ENCODE assay signal across 2 cellular contexts in the genomic region with DNA sequence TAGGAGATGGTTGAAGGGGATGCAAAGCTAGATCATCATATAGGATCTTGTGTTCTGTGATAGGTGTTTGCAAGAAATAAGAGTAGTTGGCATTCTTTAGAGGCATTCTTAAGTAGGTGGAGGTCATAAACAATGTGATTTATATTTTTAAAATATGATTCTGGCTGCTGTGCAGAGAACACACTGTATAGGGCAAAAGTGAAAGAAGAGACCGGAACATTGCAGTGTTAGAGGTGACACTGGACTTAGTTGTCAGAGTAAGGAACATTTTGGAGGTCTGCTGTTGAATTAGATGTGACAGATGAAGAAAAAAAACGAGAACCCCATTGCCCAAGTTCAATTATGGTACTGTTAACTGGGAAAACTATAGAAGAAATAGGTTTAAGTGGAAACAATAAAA.
TF ChIP-seq lines count a peak whose summit lies in the region.

No MANE protein-coding gene starts in this region.

TF ChIP-seq in IMR-90, 13 proteins besides CTCF, POLR2A, EP300 and RAD21:
- TF ChIP-seq NFE2L2 (IDR thresholded peaks at IDR 0.05; ENCODE audit: low read depth, low read length) (no peak), USF2 (IDR thresholded peaks at IDR 0.05; ENCODE audit: low read depth, low read length) (no peak), FOS (IDR thresholded peaks at IDR 0.05; ENCODE audit: low read depth, low read length) (no peak), BHLHE40 (IDR thresholded peaks at IDR 0.05; ENCODE audit: low read depth, low read length) (no peak), CHD1 (IDR thresholded peaks at IDR 0.05; ENCODE audit: low read depth, low read length) (no peak), SMC3 (IDR thresholded peaks at IDR 0.05; ENCODE audit: low read depth, low read length) (no peak), MXI1 (IDR thresholded peaks at IDR 0.05; ENCODE audit: borderline replicate concordance, low read depth, low read length) (no peak), RCOR1 (IDR thresholded peaks at IDR 0.05; ENCODE audit: insufficient replicate concordance, low read length) (no peak), RFX5 (IDR thresholded peaks at IDR 0.05; ENCODE audit: low read depth, low read length) (no peak)
- TF ChIP-seq, protein P1, sequence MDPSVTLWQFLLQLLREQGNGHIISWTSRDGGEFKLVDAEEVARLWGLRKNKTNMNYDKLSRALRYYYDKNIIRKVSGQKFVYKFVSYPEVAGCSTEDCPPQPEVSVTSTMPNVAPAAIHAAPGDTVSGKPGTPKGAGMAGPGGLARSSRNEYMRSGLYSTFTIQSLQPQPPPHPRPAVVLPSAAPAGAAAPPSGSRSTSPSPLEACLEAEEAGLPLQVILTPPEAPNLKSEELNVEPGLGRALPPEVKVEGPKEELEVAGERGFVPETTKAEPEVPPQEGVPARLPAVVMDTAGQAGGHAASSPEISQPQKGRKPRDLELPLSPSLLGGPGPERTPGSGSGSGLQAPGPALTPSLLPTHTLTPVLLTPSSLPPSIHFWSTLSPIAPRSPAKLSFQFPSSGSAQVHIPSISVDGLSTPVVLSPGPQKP (IDR thresholded peaks at IDR 0.05; ENCODE audit: borderline replicate concordance, low read depth, low read length): no peak

TF ChIP-seq in HepG2, 621 proteins besides CTCF, POLR2A, EP300 and RAD21:
- TF ChIP-seq RNF219 (CRISPR knock-in tag; IDR thresholded peaks at IDR 0.05): no peak
- no peak for TF ChIP-seq KDM5B (CRISPR knock-in tag; IDR thresholded peaks at IDR 0.05; ENCODE audit: borderline replicate concordance)
- no peak for TF ChIP-seq ARID5B (CRISPR knock-in tag; IDR thresholded peaks at IDR 0.05)
- no peak for TF ChIP-seq JUND (CRISPR knock-in tag; IDR thresholded peaks at IDR 0.05)
- no peak for TF ChIP-seq DZIP1 (CRISPR knock-in tag; IDR thresholded peaks at IDR 0.05)
- no peak for TF ChIP-seq ELF4 (CRISPR knock-in tag; IDR thresholded peaks at IDR 0.05; ENCODE audit: borderline replicate concordance)
- no peak for TF ChIP-seq ZNF597 (CRISPR knock-in tag; IDR thresholded peaks at IDR 0.05)
- TF ChIP-seq MTA1 (CRISPR knock-in tag; IDR thresholded peaks at IDR 0.05; ENCODE audit: borderline replicate concordance): no peak
- TF ChIP-seq ZNF251 (CRISPR knock-in tag; IDR thresholded peaks at IDR 0.05): no peak
- no peak for TF ChIP-seq ZNF672 (CRISPR knock-in tag; IDR thresholded peaks at IDR 0.05)
- TF ChIP-seq MTF2 (CRISPR knock-in tag; IDR thresholded peaks at IDR 0.05; ENCODE audit: borderline replicate concordance): no peak
